8 cellular contexts compared by ENCODE assay signal in genomic region chr2:84889332-84889731, GRCh38. TPM values are rescaled to one million over a fixed set of nuclear protein-coding genes. Genes with fewer than 3 reads are reported as not detected.
DNase-seq lines count a peak whose midpoint lies in the region; ATAC-seq and TF ChIP-seq lines count a peak whose summit lies in the region.
"Had no signal": no experiment of that assay in that cellular context is flagged by ENCODE, and none has a peak within 500 bp of the region (broad histone marks: within the 10 kb centered on the region; RNA-seq: fewer than 3 reads in every experiment).

No MANE protein-coding gene starts in this region.

- peak overlapping the region in 3 of 4 donors; percentile 59 to 89 (median 84) for H3K4me3 Mint-ChIP-seq in IgD-negative memory B cell
- peak overlapping the region; percentile 70 for H3K4me3 Mint-ChIP-seq in central memory CD8-positive, alpha-beta T cell

- no peak for TF ChIP-seq CTCF in brain microvascular endothelial cell (IDR thresholded peaks at IDR 0.05; ENCODE audit: low read depth, low read length, missing control alignments)

- DNase-seq in central memory CD8-positive, alpha-beta T cell (ENCODE audit: low spot score in 2 of 2) = no peak
- no peak for DNase-seq in brain microvascular endothelial cell
- DNase-seq: NCI-H2029 had no signal

- H3K27me3 Mint-ChIP-seq in IgD-negative memory B cell = no peaks in the 10 kb centered on the region
- H3K27me3 Mint-ChIP-seq in central memory CD8-positive, alpha-beta T cell = no peaks in the 10 kb centered on the region

- no peaks in the 10 kb centered on the region for H3K27me3 ChIP-seq in brain microvascular endothelial cell (replicated peaks)

- no peaks in the 10 kb centered on the region for H3K36me3 ChIP-seq in brain microvascular endothelial cell (replicated peaks)

- H3K27ac ChIP-seq in skin epidermis (peak overlapping the region in 20 of 21 experiments; percentile 25 to 87 (median 74)), brain microvascular endothelial cell (no peak overlapping the region)

- H3K4me1 Mint-ChIP-seq in IgD-negative memory B cell = peaks cover 13 to 31% (median 26%) of the 10 kb centered on the region in 3 donors
- peaks cover 33% of the 10 kb centered on the region for H3K4me1 Mint-ChIP-seq in central memory CD8-positive, alpha-beta T cell

- in situ Hi-C loops in brain microvascular endothelial cell (cut with HindIII; ENCODE audit: low pct_ligation_motif_present, low sequenced_read_pairs) = no loop called here

- peak; percentile 8 for ATAC-seq in GM19438 (IDR thresholded peaks at IDR 0.05; ENCODE audit: low read depth, unreplicated experiment)
- ATAC-seq in central memory CD8-positive, alpha-beta T cell (replicated peaks; ENCODE audit: extremely low read depth, poor library complexity, severe bottlenecking) = peak; percentile 31
- ATAC-seq in GM18858 (IDR thresholded peaks at IDR 0.05; ENCODE audit: unreplicated experiment) = no peak
- ATAC-seq in GM21423 (IDR thresholded peaks at IDR 0.05; ENCODE audit: unreplicated experiment) = no peak

- H3K36me3 Mint-ChIP-seq in IgD-negative memory B cell = peaks cover 3% of the 10 kb centered on the region
- peaks cover 2% of the 10 kb centered on the region for H3K36me3 Mint-ChIP-seq in central memory CD8-positive, alpha-beta T cell (ENCODE audit: insufficient read depth)

- H3K4me3 ChIP-seq in skin epidermis (peak overlapping the region in 1 of 7 experiments; percentile 15), brain microvascular endothelial cell (ENCODE audit: low read depth, low read length) (no peak overlapping the region)

- no peaks in the 10 kb centered on the region for H3K9me3 Mint-ChIP-seq in IgD-negative memory B cell
- H3K9me3 Mint-ChIP-seq in central memory CD8-positive, alpha-beta T cell = no peaks in the 10 kb centered on the region

- H3K27ac Mint-ChIP-seq in IgD-negative memory B cell = peak overlapping the region; percentile 54 to 94 (median 87)
- peak overlapping the region; percentile 94 for H3K27ac Mint-ChIP-seq in central memory CD8-positive, alpha-beta T cell (ENCODE audit: low read depth)

RNA-seq across cellular contexts. Expression of gene TRABD2A, which starts 8.4 kb away (rescaled TPM):
- 5.7 TPM for polyA plus RNA-seq in IgD-negative memory B cell

RNA-seq across cellular contexts. Expression of gene TMSB10, which starts 16.1 kb away (rescaled TPM):
- 6,394 TPM for polyA plus RNA-seq in IgD-negative memory B cell

Comparison
In these comparisons a context has a peak if more than half of its experiments do, and no peak if none do; other contexts are left out.
1. ATAC-seq: peak in GM19438 (single experiment) and central memory CD8-positive, alpha-beta T cell (single experiment); none in GM18858 (single experiment) and GM21423 (single experiment).